Comparison of ENCODE assay signal across 2 cellular contexts in genomic region chr3:105798381-105798934, GRCh38.
TF ChIP-seq lines count a peak whose summit lies in the region.

No MANE protein-coding gene starts in this region.

TF ChIP-seq in H1, 55 proteins besides CTCF, POLR2A, EP300 and RAD21 (continued from another document):
- no peak for TF ChIP-seq ATF3 (IDR thresholded peaks at IDR 0.05; ENCODE audit: insufficient read depth, low read depth, low read length)
- no peak for TF ChIP-seq TAF1 (IDR thresholded peaks at IDR 0.05; ENCODE audit: low read depth, low read length)
- no peak for TF ChIP-seq HDAC2 (IDR thresholded peaks at IDR 0.05; ENCODE audit: borderline replicate concordance in 1 of 2, low read depth in 2 of 2, low read length in 2 of 2)
- no peak for TF ChIP-seq PHF8 (conservative IDR thresholded peaks at IDR 0.05; ENCODE audit: low read depth, low read length)
- TF ChIP-seq CTBP2 (IDR thresholded peaks at IDR 0.05; ENCODE audit: borderline replicate concordance, insufficient read depth, insufficient read length, low read length) = no peak
- no peak for TF ChIP-seq EZH2 (IDR thresholded peaks at IDR 0.05; ENCODE audit: low read depth, low read length, severe bottlenecking)
- no peak for TF ChIP-seq RXRA (IDR thresholded peaks at IDR 0.05; ENCODE audit: insufficient read depth, low read depth, low read length)
- no peak for TF ChIP-seq HDAC6 (IDR thresholded peaks at IDR 0.05; ENCODE audit: low read depth, low read length)
- no peak for TF ChIP-seq ASH2L (IDR thresholded peaks at IDR 0.05; ENCODE audit: low read length)
- no peak for TF ChIP-seq GABPA (IDR thresholded peaks at IDR 0.05; ENCODE audit: borderline replicate concordance, insufficient read depth, low read length)
- no peak for TF ChIP-seq CBX5 (IDR thresholded peaks at IDR 0.05; ENCODE audit: low read depth, low read length)
- no peak for TF ChIP-seq TAF7 (optimal IDR thresholded peaks at IDR 0.05; ENCODE audit: borderline replicate concordance, low read depth, low read length)

TF ChIP-seq in HepG2, 621 proteins besides CTCF, POLR2A, EP300 and RAD21 (continued from another document):
- TF ChIP-seq DZIP1 (CRISPR knock-in tag; IDR thresholded peaks at IDR 0.05) (no peak), DMTF1 (CRISPR knock-in tag; IDR thresholded peaks at IDR 0.05) (no peak), ZBTB49 (CRISPR knock-in tag; IDR thresholded peaks at IDR 0.05; ENCODE audit: borderline replicate concordance) (no peak), ZNF704 (CRISPR knock-in tag; IDR thresholded peaks at IDR 0.05; ENCODE audit: borderline replicate concordance) (no peak), HBP1 (CRISPR knock-in tag; IDR thresholded peaks at IDR 0.05; ENCODE audit: low read depth) (no peak), ZNF781 (CRISPR knock-in tag; IDR thresholded peaks at IDR 0.05; ENCODE audit: borderline replicate concordance, not compliant biosample characterization) (no peak), ZNF24 (IDR thresholded peaks at IDR 0.05) (no peak), ZNF331 (CRISPR knock-in tag; IDR thresholded peaks at IDR 0.05) (no peak), DR1 (CRISPR knock-in tag; IDR thresholded peaks at IDR 0.05) (no peak), ZNF235 (CRISPR knock-in tag; IDR thresholded peaks at IDR 0.05; ENCODE audit: borderline replicate concordance) (no peak), CERS6 (CRISPR knock-in tag; IDR thresholded peaks at IDR 0.05) (no peak), ZHX2 (IDR thresholded peaks at IDR 0.05; ENCODE audit: low read depth) (no peak), ZHX2 (CRISPR knock-in tag; IDR thresholded peaks at IDR 0.05; ENCODE audit: borderline replicate concordance) (no peak), U2AF1 (optimal IDR thresholded peaks at IDR 0.05; ENCODE audit: low read depth, low read length) (no peak), PTBP1 (IDR thresholded peaks at IDR 0.05; ENCODE audit: low read depth, low read length, poor library complexity, severe bottlenecking) (no peak), SYNCRIP (IDR thresholded peaks at IDR 0.05; ENCODE audit: insufficient read depth, low read depth, low read length) (no peak)
